ENCODE assay signal across 27 cellular contexts in the genomic region with DNA sequence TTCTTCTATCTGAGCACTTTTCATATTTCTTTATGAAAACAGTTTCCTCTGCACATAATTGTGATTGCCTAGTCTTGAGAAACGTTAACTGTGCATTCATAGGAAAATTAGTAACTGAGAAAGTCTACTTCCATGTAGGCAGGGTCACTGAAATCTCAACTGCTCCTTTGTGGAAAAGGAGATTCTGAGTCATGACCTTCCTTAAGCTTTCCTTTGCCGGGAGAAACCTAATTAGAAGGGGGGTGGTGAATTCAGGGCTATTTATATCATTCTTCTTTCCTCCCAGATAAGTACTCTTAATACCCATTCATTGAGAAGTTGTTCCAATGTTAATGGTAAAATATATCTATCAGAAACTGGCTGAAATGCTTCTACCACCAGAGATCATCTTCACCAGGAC.
A peak's percentile ranks its signal among the peaks of the same experiment; 100 is the strongest.
DNase-seq lines count a peak whose midpoint lies in the region; ATAC-seq and TF ChIP-seq lines count a peak whose summit lies in the region.
"Had no signal": no experiment of that assay in that cellular context is flagged by ENCODE, and none has a peak within 500 bp of the region (broad histone marks: within the 10 kb centered on the region; RNA-seq: fewer than 3 reads in every experiment).

No MANE protein-coding gene starts in this region.

- no peaks in the 10 kb centered on the region for H3K79me1 ChIP-seq in mesendoderm (ENCODE audit: low read length)

- no peak overlapping the region for H2BK15ac ChIP-seq in mesendoderm (replicated peaks; ENCODE audit: low read depth)

- ATAC-seq in thoracic aorta (ENCODE audit: insufficient number of reproducible peaks, low FRiP score, low read depth) (peak; percentile 47), upper lobe of left lung (ENCODE audit: low FRiP score in 2 of 2) (no peak), HG02973 (IDR thresholded peaks at IDR 0.05; ENCODE audit: unreplicated experiment) (no peak)
- ATAC-seq: activated CD8-positive, alpha-beta T cell treated with anti-CD3 and anti-CD28 coated beads for 36 hours; activated T-helper 17 cell treated with anti-CD3 and anti-CD28 coated beads, Interleukin-2, amount 50 U/mL, for 72 hours; gastroesophageal sphincter; left lobe of liver; natural killer cell; stimulated activated naive CD8-positive, alpha-beta T cell treated with anti-CD3 and anti-CD28 coated beads, Interleukin-15, amount 100 ng/mL, for 72 hours had no signal

- H3K27ac ChIP-seq in GM23248 (peak overlapping the region; percentile 28; the same call in 1 of the 2 replicates), mesendoderm (ENCODE audit: low read depth, low read length) (no peak overlapping the region), thoracic aorta (peak overlapping the region in 1 of 2 donors; percentile 40), upper lobe of left lung (no peak overlapping the region)
- H3K27ac ChIP-seq: C4-2B, gastroesophageal sphincter, KMS-11, RWPE1, tibial nerve had no signal

- no peak overlapping the region for H3K56ac ChIP-seq in mesendoderm (ENCODE audit: low read length)

- TF ChIP-seq CTCF in thoracic aorta (IDR thresholded peaks at IDR 0.05) (no peak), upper lobe of left lung (IDR thresholded peaks at IDR 0.05) (no peak)

- no peak overlapping the region for H3K4me3 ChIP-seq in GM23248
- H3K4me3 ChIP-seq in adipocyte (ENCODE audit: low read length), result no peak overlapping the region
- no peak overlapping the region for H3K4me3 ChIP-seq in mesendoderm (ENCODE audit: low read length)
- H3K4me3 ChIP-seq in thoracic aorta, result no peak overlapping the region
- H3K4me3 ChIP-seq in upper lobe of left lung, result no peak overlapping the region
- H3K4me3 ChIP-seq: gastroesophageal sphincter, tibial nerve had no signal

- H3K18ac ChIP-seq in mesendoderm (ENCODE audit: low read length), result no peak overlapping the region

- no peak overlapping the region for H3K23ac ChIP-seq in mesendoderm (ENCODE audit: low read length)

- H3K27me3 ChIP-seq in GM23248 (replicated peaks; ENCODE audit: insufficient read depth) (no peaks in the 10 kb centered on the region), adipocyte (replicated peaks; ENCODE audit: control insufficient read depth, insufficient read depth, low read length) (no peaks in the 10 kb centered on the region), mesendoderm (ENCODE audit: insufficient read depth, low read length, poor library complexity) (no peaks in the 10 kb centered on the region), thoracic aorta (replicated peaks; ENCODE audit: insufficient read depth) (no peaks in the 10 kb centered on the region), upper lobe of left lung (no peaks in the 10 kb centered on the region)
- H3K27me3 ChIP-seq: gastroesophageal sphincter, tibial nerve had no signal

- H3K4me1 ChIP-seq in GM23248 (ENCODE audit: insufficient read depth) (peaks cover 11% of the 10 kb centered on the region), adipocyte (ENCODE audit: control insufficient read depth, insufficient read depth, low read length) (peaks cover 4% of the 10 kb centered on the region), mesendoderm (ENCODE audit: control insufficient read depth, low read depth, low read length) (no peaks in the 10 kb centered on the region), thoracic aorta (ENCODE audit: control insufficient read depth in 1 of 2, low read depth in 2 of 2) (peaks cover 9% of the 10 kb centered on the region in 2 donors), upper lobe of left lung (no peaks in the 10 kb centered on the region)
- H3K4me1 ChIP-seq: gastroesophageal sphincter, tibial nerve had no signal

- H2BK5ac ChIP-seq in mesendoderm (ENCODE audit: low read length), result no peak overlapping the region

- no peaks in the 10 kb centered on the region for H3K9me2 ChIP-seq in GM23248 (ENCODE audit: insufficient read depth)

- H2BK120ac ChIP-seq in mesendoderm (ENCODE audit: low read depth, low read length), result no peak overlapping the region

- 0 out of 2 replicates have a peak overlapping the region, but pooled peaks have one; percentile 0 for H2AFZ ChIP-seq in GM23248

- H2AK5ac ChIP-seq in mesendoderm (ENCODE audit: low read length), result no peak overlapping the region

- peaks cover 9% of the 10 kb centered on the region for H3F3A ChIP-seq in GM23248 (ENCODE audit: insufficient read depth)

- H4K20me1 ChIP-seq in GM23248 (ENCODE audit: insufficient read depth), result no peaks in the 10 kb centered on the region

- peak overlapping the region; percentile 76 for H4K8ac ChIP-seq in mesendoderm (ENCODE audit: low read depth, low read length)

- H3K4ac ChIP-seq in mesendoderm (ENCODE audit: low read depth, low read length), result no peak overlapping the region

- no peak for TF ChIP-seq EP300 in upper lobe of left lung (IDR thresholded peaks at IDR 0.05)

- H3K36me3 ChIP-seq in GM23248 (ENCODE audit: low read depth) (no peaks in the 10 kb centered on the region), adipocyte (ENCODE audit: control insufficient read depth, insufficient read depth, low read length, severe bottlenecking) (no peaks in the 10 kb centered on the region), mesendoderm (ENCODE audit: control insufficient read depth, insufficient read depth, low read length) (no peaks in the 10 kb centered on the region), thoracic aorta (no peaks in the 10 kb centered on the region), upper lobe of left lung (no peaks in the 10 kb centered on the region)
- H3K36me3 ChIP-seq: gastroesophageal sphincter, tibial nerve had no signal

- WGBS in GM23248 (ENCODE audit: low coverage in 1 of 2, low lambda C conversion rate in 2 of 2, missing lambda C conversion rate in 2 of 2), 2 experiments, result 11 to 17% methylated on average over 2 of the region's 2 CpGs
- no CpG with 5 or more reads among the region's 2 CpGs for WGBS in mesendoderm (ENCODE audit: extremely low coverage, insufficient coverage, low lambda C conversion rate)
- 35 to 41% methylated on average over 2 of the region's 2 CpGs for WGBS in upper lobe of left lung, 2 donors

- H3K9ac ChIP-seq in GM23248 (no peak overlapping the region), adipocyte (ENCODE audit: low read length) (no peak overlapping the region), mesendoderm (ENCODE audit: low read length) (no peak overlapping the region)
- H3K9ac ChIP-seq: KMS-11 had no signal

- no peak overlapping the region for H4K5ac ChIP-seq in mesendoderm (ENCODE audit: low read length)

- H3K79me2 ChIP-seq in GM23248 (ENCODE audit: insufficient read depth) (no peaks in the 10 kb centered on the region), mesendoderm (ENCODE audit: control insufficient read depth, insufficient read depth, low read length) (no peaks in the 10 kb centered on the region)

- DNase-seq in GM23248, result peak; percentile 62
- DNase-seq in adipocyte (ENCODE audit: low read depth), result peak; percentile 26
- no peak for DNase-seq in mesendoderm
- no peak for DNase-seq in thoracic aorta (ENCODE audit: low spot score)
- no peak for DNase-seq in GF-D8 (lab: John Stamatoyannopoulos, UW)
- DNase-seq in upper lobe of left lung, result no peak
- DNase-seq: activated CD4-positive, CD25-positive, alpha-beta regulatory T cell treated with anti-CD3 and anti-CD28 coated beads, Interleukin-2, amount 50 U/mL, for 72 hours; activated CD8-positive, alpha-beta T cell treated with anti-CD3 and anti-CD28 coated beads for 36 hours; anterior cingulate cortex; Calu3; cortex of kidney; hypothalamus; natural killer cell; NCI-H1417 treated with DMSO at 0.1 percent for 48 hours; NCI-H446 treated with DMSO at 0.1 percent for 48 hours; small intestine; stimulated activated CD4-positive, alpha-beta T cell treated with anti-CD3 and anti-CD28 coated beads, Interleukin-1b, Interleukin-23, amount 100 ng/mL, for 48 hours; stimulated activated CD8-positive, alpha-beta memory T cell treated with anti-CD3 and anti-CD28 coated beads, Interleukin-4, amount 100 ng/mL, for 48 hours; stimulated activated naive CD8-positive, alpha-beta T cell treated with anti-CD3 and anti-CD28 coated beads, Interleukin-15, amount 100 ng/mL, for 72 hours had no signal

- H3K9me3 ChIP-seq in GM23248 (ENCODE audit: low read depth), result no peaks in the 10 kb centered on the region
- H3K9me3 ChIP-seq in adipocyte (ENCODE audit: control insufficient read depth, low read length), result no peaks in the 10 kb centered on the region
- no peaks in the 10 kb centered on the region for H3K9me3 ChIP-seq in thoracic aorta
- H3K9me3 ChIP-seq in upper lobe of left lung, result no peaks in the 10 kb centered on the region
- H3K9me3 ChIP-seq: gastroesophageal sphincter, tibial nerve had no signal

- in situ Hi-C loops in GM23248 (cut with MboI), result no loop called here

- H3K4me2 ChIP-seq in GM23248 (ENCODE audit: unreplicated experiment) (peak overlapping the region; percentile 2), mesendoderm (ENCODE audit: low read length) (no peak overlapping the region)
- H3K4me2 ChIP-seq: KMS-11 had no signal

- TF ChIP-seq POLR2A in upper lobe of left lung (IDR thresholded peaks at IDR 0.05), result no peak

Comparison
In these comparisons a context has a peak if more than half of its experiments do, and no peak if none do; other contexts are left out.
1. DNase-seq: peak in GM23248 (single experiment) and adipocyte (single experiment); none in mesendoderm (single experiment), thoracic aorta (single experiment), GF-D8 (single experiment) and upper lobe of left lung (0 of 2).